ENCODE assay signal across 1 cellular context in the genomic region with DNA sequence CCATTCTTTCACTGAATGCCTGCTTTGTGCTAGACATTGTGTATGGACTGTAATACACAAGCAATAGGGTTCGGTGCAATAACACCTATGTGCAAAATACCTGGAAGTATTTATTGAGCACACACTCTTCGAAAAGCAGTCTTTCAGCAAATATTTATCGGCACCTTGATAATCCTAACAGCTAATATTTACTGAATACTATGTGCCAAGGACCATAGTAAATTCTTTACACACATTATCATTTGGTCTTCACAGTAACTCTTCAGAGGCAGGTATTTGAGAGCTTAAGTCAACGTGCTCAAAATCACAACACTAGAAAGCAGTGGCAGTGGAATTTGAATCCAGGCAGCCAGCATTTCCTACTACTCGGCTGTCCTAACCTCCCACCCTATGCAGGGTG.
TF ChIP-seq lines count a peak whose summit lies in the region.

No MANE protein-coding gene starts in this region.

TF ChIP-seq in K562, 482 proteins besides CTCF, POLR2A, EP300 and RAD21 (continued from another document):
- TF ChIP-seq HMGN3 (IDR thresholded peaks at IDR 0.05; ENCODE audit: borderline replicate concordance, extremely low read depth, insufficient read length, low read depth, low read length) (no peak), ARID1B (IDR thresholded peaks at IDR 0.05) (no peak), NR1H2 (CRISPR knock-in tag; IDR thresholded peaks at IDR 0.05) (no peak), ZNF134 (CRISPR knock-in tag; conservative IDR thresholded peaks at IDR 0.05) (no peak), ZNF507 (tag; conservative IDR thresholded peaks at IDR 0.05) (no peak), IRF9 (tag; IDR thresholded peaks at IDR 0.05) (no peak), OTX1 (CRISPR knock-in tag; IDR thresholded peaks at IDR 0.05) (no peak), KLF6 (CRISPR knock-in tag; IDR thresholded peaks at IDR 0.05; ENCODE audit: borderline replicate concordance) (no peak), CHD1 (IDR thresholded peaks at IDR 0.05; ENCODE audit: low read length) (no peak), FOXP1 (CRISPR knock-in tag; IDR thresholded peaks at IDR 0.05) (no peak), SMAD3 (CRISPR knock-in tag; conservative IDR thresholded peaks at IDR 0.05) (no peak), ZNF77 (CRISPR knock-in tag; IDR thresholded peaks at IDR 0.05) (no peak), FOXK1 (CRISPR knock-in tag; IDR thresholded peaks at IDR 0.05; ENCODE audit: borderline replicate concordance) (no peak), DPF2 (IDR thresholded peaks at IDR 0.05) (no peak), RBM25 (IDR thresholded peaks at IDR 0.05; ENCODE audit: low read depth, low read length, severe bottlenecking) (no peak)
- TF ChIP-seq, protein P1, sequence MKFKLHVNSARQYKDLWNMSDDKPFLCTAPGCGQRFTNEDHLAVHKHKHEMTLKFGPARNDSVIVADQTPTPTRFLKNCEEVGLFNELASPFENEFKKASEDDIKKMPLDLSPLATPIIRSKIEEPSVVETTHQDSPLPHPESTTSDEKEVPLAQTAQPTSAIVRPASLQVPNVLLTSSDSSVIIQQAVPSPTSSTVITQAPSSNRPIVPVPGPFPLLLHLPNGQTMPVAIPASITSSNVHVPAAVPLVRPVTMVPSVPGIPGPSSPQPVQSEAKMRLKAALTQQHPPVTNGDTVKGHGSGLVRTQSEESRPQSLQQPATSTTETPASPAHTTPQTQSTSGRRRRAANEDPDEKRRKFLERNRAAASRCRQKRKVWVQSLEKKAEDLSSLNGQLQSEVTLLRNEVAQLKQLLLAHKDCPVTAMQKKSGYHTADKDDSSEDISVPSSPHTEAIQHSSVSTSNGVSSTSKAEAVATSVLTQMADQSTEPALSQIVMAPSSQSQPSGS (CRISPR knock-in tag; IDR thresholded peaks at IDR 0.05), result no peak
- TF ChIP-seq, protein P2, sequence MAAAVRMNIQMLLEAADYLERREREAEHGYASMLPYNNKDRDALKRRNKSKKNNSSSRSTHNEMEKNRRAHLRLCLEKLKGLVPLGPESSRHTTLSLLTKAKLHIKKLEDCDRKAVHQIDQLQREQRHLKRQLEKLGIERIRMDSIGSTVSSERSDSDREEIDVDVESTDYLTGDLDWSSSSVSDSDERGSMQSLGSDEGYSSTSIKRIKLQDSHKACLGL (CRISPR knock-in tag; IDR thresholded peaks at IDR 0.05; ENCODE audit: borderline replicate concordance, poor library complexity, severe bottlenecking), result no peak
